ENCODE assay signal across 16 cellular contexts in genomic region chr11:116471608-116472007, GRCh38.
DNase-seq lines count a peak whose midpoint lies in the region; ATAC-seq and TF ChIP-seq lines count a peak whose summit lies in the region.
"Had no signal": no experiment of that assay in that cellular context is flagged by ENCODE, and none has a peak within 500 bp of the region (broad histone marks: within the 10 kb centered on the region; RNA-seq: fewer than 3 reads in every experiment).

No MANE protein-coding gene starts in this region.

- no peaks in the 10 kb centered on the region for H4K20me1 ChIP-seq in HCT116 (ENCODE audit: insufficient read depth)
- no peaks in the 10 kb centered on the region for H4K20me1 ChIP-seq in smooth muscle cell (ENCODE audit: low read depth)

- TF ChIP-seq CTCF in HCT116 (IDR thresholded peaks at IDR 0.05 in 2 of 3, conservative IDR thresholded peaks at IDR 0.05 in 1 of 3; ENCODE audit: borderline replicate concordance in 1 of 3, insufficient read depth in 1 of 3, low read depth in 2 of 3, low read length in 2 of 3) (no peak), foreskin keratinocyte (conservative IDR thresholded peaks at IDR 0.05) (no peak), smooth muscle cell (IDR thresholded peaks at IDR 0.05; ENCODE audit: borderline replicate concordance, insufficient read depth, poor library complexity, severe bottlenecking) (no peak), tibial artery (IDR thresholded peaks at IDR 0.05) (no peak)

- TF ChIP-seq RAD21 in HCT116 (IDR thresholded peaks at IDR 0.05; ENCODE audit: low read depth), result no peak

- H3K79me2 ChIP-seq in HCT116 (ENCODE audit: insufficient read depth, low read length) (no peaks in the 10 kb centered on the region), smooth muscle cell (ENCODE audit: low read depth) (no peaks in the 10 kb centered on the region)

- intact Hi-C loops in HCT116 (cut with micrococcal nuclease) (no loop called here), tibial artery (cut with DNase I; ENCODE audit: low total_unique reads) (no loop called here)

- H3K4me1 ChIP-seq in HCT116 (ENCODE audit: control insufficient read depth in 1 of 2, insufficient read depth in 2 of 2, low read length in 2 of 2) (0 out of 4 replicates have a peak, but pooled peaks cover 0 to 4% of the 10 kb centered on the region in 2 experiments), adipocyte (ENCODE audit: control insufficient read depth, insufficient read depth, low read length) (no peaks in the 10 kb centered on the region), foreskin keratinocyte (peaks cover 9% of the 10 kb centered on the region), smooth muscle cell (ENCODE audit: low read depth) (no peaks in the 10 kb centered on the region), tibial artery (peaks cover 0 to 9% (median 3%) of the 10 kb centered on the region in 4 donors)
- H3K4me1 ChIP-seq: ascending aorta had no signal

- ATAC-seq in HCT116 (no peak), foreskin keratinocyte (peak; percentile 88), HG02678 (IDR thresholded peaks at IDR 0.05; ENCODE audit: unreplicated experiment) (no peak)

- no peak overlapping the region for H2AFZ ChIP-seq in HCT116 (ENCODE audit: low read depth, low read length, poor library complexity, severe bottlenecking)
- no peak overlapping the region for H2AFZ ChIP-seq in smooth muscle cell (ENCODE audit: low read depth)

- RAD21 ChIA-PET in HCT116 (lab: Charles Lee; ENCODE audit: low non-redundant PET in 1 of 2, low total read pairs in 2 of 2, uncharacterized antibody in 2 of 2, unreplicated experiment in 2 of 2), result no interaction called here

- H3K9ac ChIP-seq in HCT116 (ENCODE audit: low read length) (no peak overlapping the region), adipocyte (ENCODE audit: low read length) (no peak overlapping the region), smooth muscle cell (ENCODE audit: low read depth) (no peak overlapping the region)

- H3F3A ChIP-seq in smooth muscle cell (ENCODE audit: low read depth), result no peaks in the 10 kb centered on the region

- H3K9me2 ChIP-seq in HCT116 (ENCODE audit: insufficient read depth), result no peaks in the 10 kb centered on the region

- BruUV-seq in HCT116 (replicated peaks; lab: Mats Ljungman, UMichigan), result no TSS peak

- POLR2A ChIA-PET in HCT116 (lab: Charles Lee), result no interaction called here

- H3K4me2 ChIP-seq in HCT116 (ENCODE audit: low read length), result no peak overlapping the region
- H3K4me2 ChIP-seq in smooth muscle cell, result no peak overlapping the region

- CTCF ChIA-PET in HCT116 (lab: Charles Lee), result no interaction called here

- H3K9me3 ChIP-seq in HCT116 (ENCODE audit: control insufficient read depth in 1 of 2, insufficient read depth in 1 of 2, low read depth in 1 of 2, low read length in 2 of 2) (no peaks in the 10 kb centered on the region), adipocyte (ENCODE audit: control insufficient read depth, low read length) (peaks cover 4% of the 10 kb centered on the region), smooth muscle cell (replicated peaks; ENCODE audit: low read depth) (no peaks in the 10 kb centered on the region), tibial artery (no peaks in the 10 kb centered on the region)
- H3K9me3 ChIP-seq: ascending aorta had no signal

- no peaks in the 10 kb centered on the region for H3K36me3 ChIP-seq in HCT116 (ENCODE audit: control insufficient read depth in 1 of 2, insufficient read depth in 2 of 2, low read length in 2 of 2)
- no peaks in the 10 kb centered on the region for H3K36me3 ChIP-seq in adipocyte (ENCODE audit: control insufficient read depth, insufficient read depth, low read length, severe bottlenecking)
- H3K36me3 ChIP-seq in smooth muscle cell (ENCODE audit: low read depth), result no peaks in the 10 kb centered on the region
- no peaks in the 10 kb centered on the region for H3K36me3 ChIP-seq in tibial artery
- H3K36me3 ChIP-seq: ascending aorta had no signal

- H3K4me3 ChIP-seq in HCT116 (replicated peaks in 1 of 2; ENCODE audit: low read depth in 1 of 2, low read length in 2 of 2) (no peak overlapping the region), adipocyte (ENCODE audit: low read length) (no peak overlapping the region), smooth muscle cell (no peak overlapping the region), tibial artery (no peak overlapping the region)
- H3K4me3 ChIP-seq: ascending aorta had no signal

- TF ChIP-seq POLR2A in HCT116 (IDR thresholded peaks at IDR 0.05; ENCODE audit: borderline replicate concordance, extremely low read depth, insufficient read depth, insufficient read length), result no peak

- WGBS in smooth muscle cell (ENCODE audit: low lambda C conversion rate), result 45% methylated on average over 1 of the region's 1 CpG

- peaks cover 20% of the 10 kb centered on the region; the same call in 1 of the 2 replicates for H3K27me3 ChIP-seq in HCT116 (ENCODE audit: insufficient read depth, low read length)
- H3K27me3 ChIP-seq in adipocyte (replicated peaks; ENCODE audit: control insufficient read depth, insufficient read depth, low read length), result peaks cover 13% of the 10 kb centered on the region
- peaks cover 6% of the 10 kb centered on the region for H3K27me3 ChIP-seq in foreskin keratinocyte
- peaks cover 22% of the 10 kb centered on the region for H3K27me3 ChIP-seq in smooth muscle cell (ENCODE audit: low read depth)
- H3K27me3 ChIP-seq in tibial artery, result no peaks in the 10 kb centered on the region
- H3K27me3 ChIP-seq: ascending aorta had no signal

- DNase-seq in HCT116 (ENCODE audit: low read depth, low spot score), result peak; percentile 32
- DNase-seq in adipocyte (ENCODE audit: low read depth), result peak; percentile 7
- DNase-seq in foreskin keratinocyte, result peak; percentile 72 to 89
- DNase-seq in smooth muscle cell (lab: John Stamatoyannopoulos, UW; ENCODE audit: unreplicated experiment), result no peak
- DNase-seq in tibial artery, result no peak
- no peak for DNase-seq in anterior cingulate cortex (lab: John Stamatoyannopoulos, UW)
- DNase-seq: activated CD4-positive, alpha-beta T cell treated with anti-CD3 and anti-CD28 coated beads, Interleukin-2, amount 50 U/mL, for 4 hours; CD4-positive, alpha-beta T cell; effector memory CD4-positive, alpha-beta T cell; kidney; NCI-H1694 treated with DMSO at 0.1 percent for 48 hours; NCI-H748 treated with DMSO at 0.1 percent for 48 hours; stimulated activated CD4-positive, alpha-beta T cell treated with anti-CD3 and anti-CD28 coated beads, Interleukin-1b, Interleukin-23, amount 100 ng/mL, for 48 hours; stimulated activated CD8-positive, alpha-beta memory T cell treated with anti-CD3 and anti-CD28 coated beads, Interleukin-4, amount 100 ng/mL, for 48 hours had no signal

- no peak overlapping the region for H3K27ac ChIP-seq in HCT116 (ENCODE audit: low read depth, low read length)
- H3K27ac ChIP-seq in foreskin keratinocyte, result no peak overlapping the region
- H3K27ac ChIP-seq in smooth muscle cell (ENCODE audit: low read depth), result peak overlapping the region; percentile 57
- no peak overlapping the region for H3K27ac ChIP-seq in tibial artery
- H3K27ac ChIP-seq: ascending aorta had no signal

TF ChIP-seq in HCT116, 20 proteins besides CTCF, POLR2A, EP300 and RAD21:
- TF ChIP-seq FOSL1 (IDR thresholded peaks at IDR 0.05; ENCODE audit: low read depth) (peak; percentile 61), JUND (IDR thresholded peaks at IDR 0.05) (peak; percentile 71), CEBPB (IDR thresholded peaks at IDR 0.05; ENCODE audit: low read depth) (peak; percentile 83), TCF7L2 (IDR thresholded peaks at IDR 0.05; ENCODE audit: borderline replicate concordance, extremely low read depth, insufficient read depth, insufficient read length) (no peak), YY1 (IDR thresholded peaks at IDR 0.05; ENCODE audit: extremely low read depth, insufficient replicate concordance, low read depth, low read length) (no peak), CBX3 (IDR thresholded peaks at IDR 0.05; ENCODE audit: low read depth) (0 out of 2 replicates have a peak, but pooled peaks have one; percentile 39), SP1 (IDR thresholded peaks at IDR 0.05; ENCODE audit: low read depth) (peak; percentile 51)

Comparison
In these comparisons a context has a peak if more than half of its experiments do, and no peak if none do; other contexts are left out.
1. DNase-seq: peak in HCT116 (single experiment), adipocyte (single experiment) and foreskin keratinocyte (2 of 2); none in smooth muscle cell (single experiment), tibial artery (0 of 2) and anterior cingulate cortex (0 of 58).